In genomic region chr19:2250765-2251576, GRCh38 we compare ENCODE assay signal across 2 cellular contexts.
TF ChIP-seq lines count a peak whose summit lies in the region.

No MANE protein-coding gene starts in this region.

TF ChIP-seq in HCT116, 20 proteins besides CTCF, POLR2A, EP300 and RAD21:
- TF ChIP-seq ZBTB33 (IDR thresholded peaks at IDR 0.05; ENCODE audit: extremely low read depth, insufficient replicate concordance, low read length) (no peak), CEBPB (IDR thresholded peaks at IDR 0.05; ENCODE audit: low read depth) (no peak), MAX (IDR thresholded peaks at IDR 0.05) (no peak), SP1 (IDR thresholded peaks at IDR 0.05; ENCODE audit: low read depth) (no peak), EZH2 (IDR thresholded peaks at IDR 0.05) (no peak), JUND (IDR thresholded peaks at IDR 0.05) (no peak), YY1 (IDR thresholded peaks at IDR 0.05; ENCODE audit: extremely low read depth, insufficient replicate concordance, low read depth, low read length) (no peak), REST (IDR thresholded peaks at IDR 0.05; ENCODE audit: low read depth) (no peak), ZNF274 (IDR thresholded peaks at IDR 0.05; ENCODE audit: low read depth, low read length) (no peak), SRF (IDR thresholded peaks at IDR 0.05; ENCODE audit: low read depth) (no peak), FOSL1 (IDR thresholded peaks at IDR 0.05; ENCODE audit: low read depth) (no peak), SIN3A (IDR thresholded peaks at IDR 0.05; ENCODE audit: low read depth) (no peak), TCF7L2 (IDR thresholded peaks at IDR 0.05; ENCODE audit: borderline replicate concordance, extremely low read depth, insufficient read depth, insufficient read length) (no peak), ATF3 (IDR thresholded peaks at IDR 0.05) (no peak), ELF1 (IDR thresholded peaks at IDR 0.05; ENCODE audit: borderline replicate concordance, low read depth) (no peak)

TF ChIP-seq in GM12891, 5 proteins besides CTCF, POLR2A, EP300 and RAD21:
- TF ChIP-seq POU2F2 (IDR thresholded peaks at IDR 0.05; ENCODE audit: low read depth, low read length): no peak
- no peak for TF ChIP-seq TAF1 (IDR thresholded peaks at IDR 0.05; ENCODE audit: low read depth, low read length)
- TF ChIP-seq SPI1 (IDR thresholded peaks at IDR 0.05; ENCODE audit: low read depth, low read length): no peak
- no peak for TF ChIP-seq POLR2AphosphoS5 (IDR thresholded peaks at IDR 0.05; ENCODE audit: low read depth, low read length)
- no peak for TF ChIP-seq PAX5 (IDR thresholded peaks at IDR 0.05; ENCODE audit: insufficient read depth, low read length, severe bottlenecking)
